20 cellular contexts compared by ENCODE assay signal in genomic region chr5:127761869-127762268, GRCh38. TPM values are rescaled to one million over a fixed set of nuclear protein-coding genes. Genes with fewer than 3 reads are reported as not detected.
DNase-seq lines count a peak whose midpoint lies in the region; ATAC-seq and TF ChIP-seq lines count a peak whose summit lies in the region.
"Had no signal": no experiment of that assay in that cellular context is flagged by ENCODE, and none has a peak within 500 bp of the region (broad histone marks: within the 10 kb centered on the region; RNA-seq: fewer than 3 reads in every experiment).

No MANE protein-coding gene starts in this region.

- intact Hi-C loops in dorsolateral prefrontal cortex (cut with DNase I) (loop anchor here in 1 of 2 donors (10.0 kb wide), 1 partner anchor 323 kb away; the partner anchor contains the start of gene SLC12A2), transverse colon (cut with DNase I; ENCODE audit: low total_unique reads) (no loop called here)

- H3K23me2 ChIP-seq in H9 (ENCODE audit: insufficient read length, low read depth, low read length, poor library complexity, severe bottlenecking) = no peaks in the 10 kb centered on the region

- peak; percentile 68 for DNase-seq in COLO829 (ENCODE audit: low spot score)
- no peak for DNase-seq in T-helper 17 cell
- no peak for DNase-seq in dorsolateral prefrontal cortex
- no peak for DNase-seq in smooth muscle cell (lab: John Stamatoyannopoulos, UW; ENCODE audit: unreplicated experiment)
- no peak for DNase-seq in DMS79 (lab: John Stamatoyannopoulos, UW)
- DNase-seq in transverse colon = no peak
- DNase-seq in NCI-H82 treated with DMSO at 0.1 percent for 48 hours (lab: John Stamatoyannopoulos, UW; ENCODE audit: unreplicated experiment) = no peak
- no peak for DNase-seq in H9
- DNase-seq: AML-193; Calu3; CD4-positive, alpha-beta memory T cell; DMS 273 treated with DMSO at 0.1 percent for 48 hours; DMS53; GM23248; HCEC 1CT; IMR-90 had no signal

- H3K36me3 ChIP-seq in smooth muscle cell (ENCODE audit: low read depth) (no peaks in the 10 kb centered on the region), transverse colon (no peaks in the 10 kb centered on the region)

- no peaks in the 10 kb centered on the region for H3K79me1 ChIP-seq in H9 (ENCODE audit: insufficient read depth, low read depth, low read length, poor library complexity, severe bottlenecking)

- no peak overlapping the region for H4K91ac ChIP-seq in H9 (ENCODE audit: insufficient read length, low read depth, low read length)

- H3K4me3 ChIP-seq in dorsolateral prefrontal cortex = no peak overlapping the region
- no peak overlapping the region for H3K4me3 ChIP-seq in smooth muscle cell
- H3K4me3 ChIP-seq in transverse colon = no peak overlapping the region
- H3K4me3 ChIP-seq: GM23248, K562 had no signal

- no peak overlapping the region for H4K8ac ChIP-seq in H9 (replicated peaks; ENCODE audit: insufficient read length, low read depth, low read length)

- H3F3A ChIP-seq in smooth muscle cell (ENCODE audit: low read depth) = no peaks in the 10 kb centered on the region

- H3K9ac ChIP-seq in smooth muscle cell (ENCODE audit: low read depth) = no peak overlapping the region
- no peak overlapping the region for H3K9ac ChIP-seq in H9 (ENCODE audit: extremely low read depth, insufficient read length, low read length)
- H3K9ac ChIP-seq: GM23248 had no signal

- H3K4me1 Mint-ChIP-seq in T-helper 17 cell (peaks cover 6% of the 10 kb centered on the region), H9 (peaks cover 5 to 8% of the 10 kb centered on the region in 2 experiments)
- H3K4me1 Mint-ChIP-seq: CD4-positive, alpha-beta memory T cell had no signal

- H3K79me2 ChIP-seq in smooth muscle cell (ENCODE audit: low read depth) = no peaks in the 10 kb centered on the region
- no peaks in the 10 kb centered on the region for H3K79me2 ChIP-seq in H9 (ENCODE audit: insufficient read depth, low read length)

- H3K36me3 Mint-ChIP-seq in T-helper 17 cell (ENCODE audit: low read depth) = no peaks in the 10 kb centered on the region
- H3K36me3 Mint-ChIP-seq in H9 (ENCODE audit: insufficient read depth in 1 of 3, low read depth in 3 of 3) = no peaks in the 10 kb centered on the region
- H3K36me3 Mint-ChIP-seq: CD4-positive, alpha-beta memory T cell had no signal

- H3K9me3 Mint-ChIP-seq in H9 = no peaks in the 10 kb centered on the region
- H3K9me3 Mint-ChIP-seq: CD4-positive, alpha-beta memory T cell had no signal

- H2AFZ ChIP-seq in smooth muscle cell (ENCODE audit: low read depth) (no peak overlapping the region), H9 (ENCODE audit: low read length) (no peak overlapping the region)
- H2AFZ ChIP-seq: GM23248 had no signal

- H3K4me2 ChIP-seq in smooth muscle cell = peak overlapping the region; percentile 12
- H3K4me2 ChIP-seq in H9 (ENCODE audit: insufficient read depth, insufficient read length, low read length) = no peak overlapping the region

- TF ChIP-seq CTCF in dorsolateral prefrontal cortex (IDR thresholded peaks at IDR 0.05 in 54 of 56, conservative IDR thresholded peaks at IDR 0.05 in 2 of 56; ENCODE audit: low read depth in 1 of 56, partially characterized antibody in 56 of 56) (no peak), smooth muscle cell (IDR thresholded peaks at IDR 0.05; ENCODE audit: borderline replicate concordance, insufficient read depth, poor library complexity, severe bottlenecking) (no peak), transverse colon (IDR thresholded peaks at IDR 0.05) (no peak), H9 (conservative IDR thresholded peaks at IDR 0.05) (no peak)

- no peak overlapping the region for H2BK15ac ChIP-seq in H9 (ENCODE audit: low read depth, low read length)

- H2BK120ac ChIP-seq in H9 (ENCODE audit: low read depth, low read length, poor library complexity, severe bottlenecking) = no peak overlapping the region

- H3K4ac ChIP-seq in H9 (ENCODE audit: low read depth, low read length) = no peak overlapping the region

- no peak overlapping the region for H3T11ph ChIP-seq in H9 (ENCODE audit: low read length)

- TF ChIP-seq POLR2A in transverse colon (IDR thresholded peaks at IDR 0.05) = no peak

- H3K27me3 ChIP-seq in dorsolateral prefrontal cortex = no peaks in the 10 kb centered on the region
- H3K27me3 ChIP-seq in smooth muscle cell (ENCODE audit: low read depth) = no peaks in the 10 kb centered on the region
- H3K27me3 ChIP-seq in transverse colon = no peaks in the 10 kb centered on the region
- no peaks in the 10 kb centered on the region for H3K27me3 ChIP-seq in H9 (ENCODE audit: insufficient read depth, low read length)

- no peak for TF ChIP-seq EP300 in transverse colon (IDR thresholded peaks at IDR 0.05; ENCODE audit: low read depth)

- no peak overlapping the region for H2BK5ac ChIP-seq in H9 (ENCODE audit: insufficient read length, low read length)

- H3K4me1 ChIP-seq in smooth muscle cell (ENCODE audit: low read depth) (peaks cover 11% of the 10 kb centered on the region), transverse colon (peaks cover 0 to 34% (median 20%) of the 10 kb centered on the region in 4 donors), H9 (ENCODE audit: insufficient read depth, low read length) (no peaks in the 10 kb centered on the region)

- no peak overlapping the region for H3K14ac ChIP-seq in H9 (ENCODE audit: insufficient read depth, low read length)

- H3K9me3 ChIP-seq in T-helper 17 cell (ENCODE audit: control insufficient read depth, low read length, poor library complexity, severe bottlenecking) (no peaks in the 10 kb centered on the region), smooth muscle cell (replicated peaks; ENCODE audit: low read depth) (no peaks in the 10 kb centered on the region), transverse colon (no peaks in the 10 kb centered on the region), H9 (ENCODE audit: control insufficient read depth, low read depth, low read length) (no peaks in the 10 kb centered on the region)

- peak overlapping the region; percentile 21 for H3K27ac Mint-ChIP-seq in T-helper 17 cell
- H3K27ac Mint-ChIP-seq in H9 = no peak overlapping the region
- H3K27ac Mint-ChIP-seq: CD4-positive, alpha-beta memory T cell had no signal

- H3K27me3 Mint-ChIP-seq in T-helper 17 cell (peaks cover 4% of the 10 kb centered on the region), H9 (ENCODE audit: low read depth) (no peaks in the 10 kb centered on the region)

- H4K20me1 ChIP-seq in smooth muscle cell (ENCODE audit: low read depth) (no peaks in the 10 kb centered on the region), H9 (ENCODE audit: control insufficient read depth, insufficient read depth, insufficient read length) (no peaks in the 10 kb centered on the region)

- no peak for ATAC-seq in T-helper 17 cell
- ATAC-seq: K562 had no signal

- H3K23ac ChIP-seq in H9 (ENCODE audit: insufficient read length, low read depth, low read length) = no peak overlapping the region

- no peak overlapping the region for H2BK12ac ChIP-seq in H9 (ENCODE audit: insufficient read length, low read depth, low read length)

- in situ Hi-C loops in transverse colon (cut with MboI; ENCODE audit: low pct_ligation_motif_present in 1 of 4, low pct_unique_long_range_greater_than_20kb in 1 of 4, low sequenced_read_pairs in 3 of 4) = loop anchor here in 2 of 4 donors (10.0 to 25.0 kb wide), 2 partner anchors 425 to 443 kb away; no protein-coding TSS in a partner anchor

- no peak overlapping the region for H3K4me3 Mint-ChIP-seq in T-helper 17 cell
- H3K4me3 Mint-ChIP-seq in H9 = no peak overlapping the region
- H3K4me3 Mint-ChIP-seq: CD4-positive, alpha-beta memory T cell had no signal

- no peak overlapping the region for H2AK5ac ChIP-seq in H9 (ENCODE audit: insufficient read length, low read length)

- H2BK20ac ChIP-seq in H9 (ENCODE audit: low read depth, low read length, poor library complexity, severe bottlenecking) = no peak overlapping the region

- no peak overlapping the region for H3K18ac ChIP-seq in H9 (ENCODE audit: insufficient read length, low read depth, low read length)

- H3K27ac ChIP-seq in dorsolateral prefrontal cortex (peak overlapping the region in 35 of 59 donors; percentile 1 to 79 (median 45)), smooth muscle cell (ENCODE audit: low read depth) (no peak overlapping the region), transverse colon (no peak overlapping the region), H9 (ENCODE audit: insufficient read length, low read depth, low read length) (no peak overlapping the region)
- H3K27ac ChIP-seq: C4-2B, GM23248 had no signal

- H4K5ac ChIP-seq in H9 (ENCODE audit: insufficient read length, low read depth, low read length) = no peak overlapping the region

- H3K56ac ChIP-seq in H9 (ENCODE audit: insufficient read length, low read depth, low read length) = no peak overlapping the region

RNA-seq across cellular contexts. Expression of gene CCDC192, which starts 58.7 kb away (rescaled TPM):
- total RNA-seq in T-helper 17 cell (under 1 TPM in 1 of 2 donors, not detected in 1; 0.45 TPM), dorsolateral prefrontal cortex (under 1 TPM in 9 of 120 experiments, not detected in 111; 0.45 to 0.67 (median 0.55) TPM), smooth muscle cell (not detected in 2 replicates), transverse colon (not detected), H9 (2021) (0.22 TPM in 1 of 2 replicates, not detected in the other)
- polyA plus RNA-seq in smooth muscle cell = not detected in 2 replicates
- total RNA-seq: CD4-positive, alpha-beta memory T cell; GM23248; H4; IMR-90 had no signal
- polyA plus RNA-seq: BJ; CD4-positive, alpha-beta memory T cell; IMR-90 had no signal

Comparison
In these comparisons a context has a peak if more than half of its experiments do, and no peak if none do; other contexts are left out.
1. H3K27ac ChIP-seq: peak in dorsolateral prefrontal cortex (35 of 59); none in smooth muscle cell (single experiment), transverse colon (0 of 4) and H9 (single experiment).